Comparison of ENCODE assay signal across 8 cellular contexts in genomic region chr15:99485992-99486370, GRCh38.
A peak's percentile ranks its signal among the peaks of the same experiment; 100 is the strongest.
DNase-seq lines count a peak whose midpoint lies in the region; ATAC-seq, FAIRE-seq and TF ChIP-seq lines count a peak whose summit lies in the region.

No MANE protein-coding gene starts in this region.

- peaks cover 8% of the 10 kb centered on the region for H3K27me3 Mint-ChIP-seq in WTC11 (ENCODE audit: low read depth)

- ATAC-seq in WTC11 = peak; percentile 36
- peak; percentile 39 for ATAC-seq in left ventricle myocardium superior
- ATAC-seq in HG02610 (IDR thresholded peaks at IDR 0.05; ENCODE audit: unreplicated experiment) = no peak

- intact Hi-C loops in left ventricle myocardium superior (cut with micrococcal nuclease) = no loop called here

- peak; percentile 37 for FAIRE-seq in GM19239 (lab: Jason Lieb, UNC)

- H3K36me3 ChIP-seq in skeletal muscle tissue (ENCODE audit: control insufficient read depth in 3 of 3, insufficient read depth in 3 of 3, low read length in 3 of 3) = no peaks in the 10 kb centered on the region

- TF ChIP-seq CTCF in WTC11 (IDR thresholded peaks at IDR 0.05) = no peak

- CTCF ChIA-PET in WTC11 (lab: Charles Lee) = interaction anchor here (0.9 to 4.0 kb wide), 3 partner anchors 95 to 244 kb away, joined by 3 to 23 read pairs (median 4); no protein-coding TSS in a partner anchor

- POLR2A ChIA-PET in WTC11 (lab: Charles Lee) = no interaction called here

- H3K27ac Mint-ChIP-seq in WTC11 = no peak overlapping the region

- no peaks in the 10 kb centered on the region for H3K9me3 ChIP-seq in skeletal muscle tissue (ENCODE audit: control insufficient read depth in 3 of 3, low read length in 3 of 3)

- peaks cover 15% of the 10 kb centered on the region for H3K9me3 Mint-ChIP-seq in WTC11

- peak overlapping the region; percentile 69 for H3K27ac ChIP-seq in skeletal muscle tissue (ENCODE audit: low read depth, low read length)

- DNase-seq in GM19239 (ENCODE audit: insufficient read length, low spot score) (no peak), WTC11 (ENCODE audit: low spot score) (no peak), left ventricle myocardium superior (no peak), NCI-H1417 (lab: John Stamatoyannopoulos, UW) (no peak), midbrain (lab: John Stamatoyannopoulos, UW) (no peak)
- DNase-seq in stimulated activated CD4-positive, alpha-beta T cell treated with anti-CD3 and anti-CD28 coated beads, Interleukin-4, amount 100 ng/mL, for 24 hours = no peak

- peaks cover 16 to 23% (median 22%) of the 10 kb centered on the region in 3 donors for H3K4me1 ChIP-seq in skeletal muscle tissue (ENCODE audit: control insufficient read depth in 3 of 3, insufficient read depth in 3 of 3, low read length in 3 of 3)

- H3K27me3 ChIP-seq in skeletal muscle tissue (ENCODE audit: control insufficient read depth in 3 of 3, insufficient read depth in 3 of 3, low read length in 3 of 3) = no peaks in the 10 kb centered on the region

- H3K4me1 Mint-ChIP-seq in WTC11 = peaks cover 32% of the 10 kb centered on the region

- H3K9ac ChIP-seq in skeletal muscle tissue (ENCODE audit: low read depth in 1 of 3, low read length in 3 of 3) = peak overlapping the region; percentile 57 to 72 (median 58)

- no peaks in the 10 kb centered on the region for H3K36me3 Mint-ChIP-seq in WTC11

- peak overlapping the region; percentile 67 for H3K4me3 Mint-ChIP-seq in WTC11

- peak overlapping the region; percentile 60 to 64 (median 62) for H3K4me3 ChIP-seq in skeletal muscle tissue (ENCODE audit: low read length in 3 of 3)

TF ChIP-seq in WTC11, 78 proteins besides CTCF, POLR2A, EP300 and RAD21:
- TF ChIP-seq MYBL2 (CRISPR knock-in tag; IDR thresholded peaks at IDR 0.05) = 0 out of 2 replicates have a peak, but pooled peaks have one; percentile 22
- TF ChIP-seq ATF2 (CRISPR knock-in tag; IDR thresholded peaks at IDR 0.05; ENCODE audit: borderline replicate concordance, low read depth) = no peak
